Comparison of ENCODE assay signal across 1 cellular context in the genomic region with DNA sequence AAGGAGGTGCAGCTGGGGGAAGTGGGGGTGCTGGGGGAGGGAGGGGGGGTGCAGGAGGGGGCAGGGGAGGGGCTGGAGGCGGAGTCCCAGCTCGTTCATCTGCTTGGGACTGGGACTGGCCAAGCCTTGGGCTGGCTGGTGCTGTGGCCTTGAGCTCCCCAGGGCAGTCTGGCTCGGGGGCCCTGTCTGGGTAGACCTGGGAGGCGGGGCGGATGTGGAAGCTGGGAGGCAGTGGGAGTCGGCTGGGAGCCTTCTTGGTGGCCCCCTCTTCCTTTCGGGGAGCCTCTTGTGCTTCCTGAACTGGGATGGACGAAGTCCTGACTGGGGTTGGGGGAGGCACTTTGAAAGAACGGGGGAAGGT.
A peak's percentile ranks its signal among the peaks of the same experiment; 100 is the strongest.
TF ChIP-seq lines count a peak whose summit lies in the region.

No MANE protein-coding gene starts in this region.

TF ChIP-seq in HepG2, 621 proteins besides CTCF, POLR2A, EP300 and RAD21 (continues in another document):
- TF ChIP-seq CC2D1A (CRISPR knock-in tag; IDR thresholded peaks at IDR 0.05), result no peak
- TF ChIP-seq TIGD3 (CRISPR knock-in tag; IDR thresholded peaks at IDR 0.05; ENCODE audit: borderline replicate concordance), result no peak
- peak; percentile 59 for TF ChIP-seq GATAD2A (CRISPR knock-in tag; IDR thresholded peaks at IDR 0.05)
- TF ChIP-seq, protein P1, sequence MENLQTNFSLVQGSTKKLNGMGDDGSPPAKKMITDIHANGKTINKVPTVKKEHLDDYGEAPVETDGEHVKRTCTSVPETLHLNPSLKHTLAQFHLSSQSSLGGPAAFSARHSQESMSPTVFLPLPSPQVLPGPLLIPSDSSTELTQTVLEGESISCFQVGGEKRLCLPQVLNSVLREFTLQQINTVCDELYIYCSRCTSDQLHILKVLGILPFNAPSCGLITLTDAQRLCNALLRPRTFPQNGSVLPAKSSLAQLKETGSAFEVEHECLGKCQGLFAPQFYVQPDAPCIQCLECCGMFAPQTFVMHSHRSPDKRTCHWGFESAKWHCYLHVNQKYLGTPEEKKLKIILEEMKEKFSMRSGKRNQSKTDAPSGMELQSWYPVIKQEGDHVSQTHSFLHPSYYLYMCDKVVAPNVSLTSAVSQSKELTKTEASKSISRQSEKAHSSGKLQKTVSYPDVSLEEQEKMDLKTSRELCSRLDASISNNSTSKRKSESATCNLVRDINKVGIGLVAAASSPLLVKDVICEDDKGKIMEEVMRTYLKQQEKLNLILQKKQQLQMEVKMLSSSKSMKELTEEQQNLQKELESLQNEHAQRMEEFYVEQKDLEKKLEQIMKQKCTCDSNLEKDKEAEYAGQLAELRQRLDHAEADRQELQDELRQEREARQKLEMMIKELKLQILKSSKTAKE (CRISPR knock-in tag; IDR thresholded peaks at IDR 0.05; ENCODE audit: borderline replicate concordance), result peak; percentile 83
- no peak for TF ChIP-seq ATF7-NPFF (CRISPR knock-in tag; IDR thresholded peaks at IDR 0.05; ENCODE audit: low read depth)
- TF ChIP-seq GPN1 (CRISPR knock-in tag; IDR thresholded peaks at IDR 0.05; ENCODE audit: borderline replicate concordance), result no peak
- no peak for TF ChIP-seq ZBTB42 (CRISPR knock-in tag; IDR thresholded peaks at IDR 0.05)
- no peak for TF ChIP-seq KLF15 (CRISPR knock-in tag; IDR thresholded peaks at IDR 0.05; ENCODE audit: borderline replicate concordance)
- TF ChIP-seq ZNF792 (CRISPR knock-in tag; IDR thresholded peaks at IDR 0.05), result no peak
- TF ChIP-seq ZNF331 (CRISPR knock-in tag; IDR thresholded peaks at IDR 0.05), result peak; percentile 57; the same call in 1 of the 2 replicates
- TF ChIP-seq SNAPC2 (CRISPR knock-in tag; IDR thresholded peaks at IDR 0.05), result no peak
- peak; percentile 62; the same call in 1 of the 2 replicates for TF ChIP-seq SPEN (CRISPR knock-in tag; IDR thresholded peaks at IDR 0.05; ENCODE audit: low read depth)
- TF ChIP-seq, protein P2, sequence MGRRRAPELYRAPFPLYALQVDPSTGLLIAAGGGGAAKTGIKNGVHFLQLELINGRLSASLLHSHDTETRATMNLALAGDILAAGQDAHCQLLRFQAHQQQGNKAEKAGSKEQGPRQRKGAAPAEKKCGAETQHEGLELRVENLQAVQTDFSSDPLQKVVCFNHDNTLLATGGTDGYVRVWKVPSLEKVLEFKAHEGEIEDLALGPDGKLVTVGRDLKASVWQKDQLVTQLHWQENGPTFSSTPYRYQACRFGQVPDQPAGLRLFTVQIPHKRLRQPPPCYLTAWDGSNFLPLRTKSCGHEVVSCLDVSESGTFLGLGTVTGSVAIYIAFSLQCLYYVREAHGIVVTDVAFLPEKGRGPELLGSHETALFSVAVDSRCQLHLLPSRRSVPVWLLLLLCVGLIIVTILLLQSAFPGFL (CRISPR knock-in tag; IDR thresholded peaks at IDR 0.05), result no peak
- TF ChIP-seq HOXA3 (CRISPR knock-in tag; IDR thresholded peaks at IDR 0.05), result peak; percentile 43; the same call in 1 of the 2 replicates
- peak; percentile 75 for TF ChIP-seq HNF4A (CRISPR knock-in tag; IDR thresholded peaks at IDR 0.05)
- peak; percentile 80 for TF ChIP-seq RARA (CRISPR knock-in tag; IDR thresholded peaks at IDR 0.05)
- peak; percentile 54 for TF ChIP-seq RXRB (CRISPR knock-in tag; IDR thresholded peaks at IDR 0.05; ENCODE audit: borderline replicate concordance)
- peak; percentile 54 for TF ChIP-seq ZFX (CRISPR knock-in tag; IDR thresholded peaks at IDR 0.05; ENCODE audit: low read depth)
- no peak for TF ChIP-seq HCFC1 (IDR thresholded peaks at IDR 0.05; ENCODE audit: low read depth, low read length)
- no peak for TF ChIP-seq ZNF460 (CRISPR knock-in tag; IDR thresholded peaks at IDR 0.05; ENCODE audit: borderline replicate concordance)
- no peak for TF ChIP-seq ZNF775 (CRISPR knock-in tag; IDR thresholded peaks at IDR 0.05; ENCODE audit: borderline replicate concordance)
- TF ChIP-seq, protein P3, sequence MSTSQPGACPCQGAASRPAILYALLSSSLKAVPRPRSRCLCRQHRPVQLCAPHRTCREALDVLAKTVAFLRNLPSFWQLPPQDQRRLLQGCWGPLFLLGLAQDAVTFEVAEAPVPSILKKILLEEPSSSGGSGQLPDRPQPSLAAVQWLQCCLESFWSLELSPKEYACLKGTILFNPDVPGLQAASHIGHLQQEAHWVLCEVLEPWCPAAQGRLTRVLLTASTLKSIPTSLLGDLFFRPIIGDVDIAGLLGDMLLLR (CRISPR knock-in tag; IDR thresholded peaks at IDR 0.05), result no peak
- 0 out of 2 replicates have a peak, but pooled peaks have one; percentile 50 for TF ChIP-seq ZNF292 (CRISPR knock-in tag; IDR thresholded peaks at IDR 0.05; ENCODE audit: borderline replicate concordance, low read depth)
- TF ChIP-seq MLLT10 (CRISPR knock-in tag; IDR thresholded peaks at IDR 0.05), result no peak
- TF ChIP-seq, protein P4, sequence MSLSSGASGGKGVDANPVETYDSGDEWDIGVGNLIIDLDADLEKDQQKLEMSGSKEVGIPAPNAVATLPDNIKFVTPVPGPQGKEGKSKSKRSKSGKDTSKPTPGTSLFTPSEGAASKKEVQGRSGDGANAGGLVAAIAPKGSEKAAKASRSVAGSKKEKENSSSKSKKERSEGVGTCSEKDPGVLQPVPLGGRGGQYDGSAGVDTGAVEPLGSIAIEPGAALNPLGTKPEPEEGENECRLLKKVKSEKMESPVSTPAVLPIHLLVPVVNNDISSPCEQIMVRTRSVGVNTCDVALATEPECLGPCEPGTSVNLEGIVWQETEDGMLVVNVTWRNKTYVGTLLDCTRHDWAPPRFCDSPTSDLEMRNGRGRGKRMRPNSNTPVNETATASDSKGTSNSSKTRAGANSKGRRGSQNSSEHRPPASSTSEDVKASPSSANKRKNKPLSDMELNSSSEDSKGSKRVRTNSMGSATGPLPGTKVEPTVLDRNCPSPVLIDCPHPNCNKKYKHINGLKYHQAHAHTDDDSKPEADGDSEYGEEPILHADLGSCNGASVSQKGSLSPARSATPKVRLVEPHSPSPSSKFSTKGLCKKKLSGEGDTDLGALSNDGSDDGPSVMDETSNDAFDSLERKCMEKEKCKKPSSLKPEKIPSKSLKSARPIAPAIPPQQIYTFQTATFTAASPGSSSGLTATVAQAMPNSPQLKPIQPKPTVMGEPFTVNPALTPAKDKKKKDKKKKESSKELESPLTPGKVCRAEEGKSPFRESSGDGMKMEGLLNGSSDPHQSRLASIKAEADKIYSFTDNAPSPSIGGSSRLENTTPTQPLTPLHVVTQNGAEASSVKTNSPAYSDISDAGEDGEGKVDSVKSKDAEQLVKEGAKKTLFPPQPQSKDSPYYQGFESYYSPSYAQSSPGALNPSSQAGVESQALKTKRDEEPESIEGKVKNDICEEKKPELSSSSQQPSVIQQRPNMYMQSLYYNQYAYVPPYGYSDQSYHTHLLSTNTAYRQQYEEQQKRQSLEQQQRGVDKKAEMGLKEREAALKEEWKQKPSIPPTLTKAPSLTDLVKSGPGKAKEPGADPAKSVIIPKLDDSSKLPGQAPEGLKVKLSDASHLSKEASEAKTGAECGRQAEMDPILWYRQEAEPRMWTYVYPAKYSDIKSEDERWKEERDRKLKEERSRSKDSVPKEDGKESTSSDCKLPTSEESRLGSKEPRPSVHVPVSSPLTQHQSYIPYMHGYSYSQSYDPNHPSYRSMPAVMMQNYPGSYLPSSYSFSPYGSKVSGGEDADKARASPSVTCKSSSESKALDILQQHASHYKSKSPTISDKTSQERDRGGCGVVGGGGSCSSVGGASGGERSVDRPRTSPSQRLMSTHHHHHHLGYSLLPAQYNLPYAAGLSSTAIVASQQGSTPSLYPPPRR (CRISPR knock-in tag; IDR thresholded peaks at IDR 0.05; ENCODE audit: borderline replicate concordance), result peak; percentile 70; the same call in 1 of the 2 replicates
- TF ChIP-seq, protein P5, sequence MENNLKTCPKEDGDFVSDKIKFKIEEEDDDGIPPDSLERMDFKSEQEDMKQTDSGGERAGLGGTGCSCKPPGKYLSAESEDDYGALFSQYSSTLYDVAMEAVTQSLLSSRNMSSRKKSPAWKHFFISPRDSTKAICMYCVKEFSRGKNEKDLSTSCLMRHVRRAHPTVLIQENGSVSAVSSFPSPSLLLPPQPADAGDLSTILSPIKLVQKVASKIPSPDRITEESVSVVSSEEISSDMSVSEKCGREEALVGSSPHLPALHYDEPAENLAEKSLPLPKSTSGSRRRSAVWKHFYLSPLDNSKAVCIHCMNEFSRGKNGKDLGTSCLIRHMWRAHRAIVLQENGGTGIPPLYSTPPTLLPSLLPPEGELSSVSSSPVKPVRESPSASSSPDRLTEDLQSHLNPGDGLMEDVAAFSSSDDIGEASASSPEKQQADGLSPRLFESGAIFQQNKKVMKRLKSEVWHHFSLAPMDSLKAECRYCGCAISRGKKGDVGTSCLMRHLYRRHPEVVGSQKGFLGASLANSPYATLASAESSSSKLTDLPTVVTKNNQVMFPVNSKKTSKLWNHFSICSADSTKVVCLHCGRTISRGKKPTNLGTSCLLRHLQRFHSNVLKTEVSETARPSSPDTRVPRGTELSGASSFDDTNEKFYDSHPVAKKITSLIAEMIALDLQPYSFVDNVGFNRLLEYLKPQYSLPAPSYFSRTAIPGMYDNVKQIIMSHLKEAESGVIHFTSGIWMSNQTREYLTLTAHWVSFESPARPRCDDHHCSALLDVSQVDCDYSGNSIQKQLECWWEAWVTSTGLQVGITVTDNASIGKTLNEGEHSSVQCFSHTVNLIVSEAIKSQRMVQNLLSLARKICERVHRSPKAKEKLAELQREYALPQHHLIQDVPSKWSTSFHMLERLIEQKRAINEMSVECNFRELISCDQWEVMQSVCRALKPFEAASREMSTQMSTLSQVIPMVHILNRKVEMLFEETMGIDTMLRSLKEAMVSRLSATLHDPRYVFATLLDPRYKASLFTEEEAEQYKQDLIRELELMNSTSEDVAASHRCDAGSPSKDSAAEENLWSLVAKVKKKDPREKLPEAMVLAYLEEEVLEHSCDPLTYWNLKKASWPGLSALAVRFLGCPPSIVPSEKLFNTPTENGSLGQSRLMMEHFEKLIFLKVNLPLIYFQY (CRISPR knock-in tag; IDR thresholded peaks at IDR 0.05; ENCODE audit: borderline replicate concordance), result peak; percentile 71; the same call in 1 of the 2 replicates
- TF ChIP-seq, protein P6, sequence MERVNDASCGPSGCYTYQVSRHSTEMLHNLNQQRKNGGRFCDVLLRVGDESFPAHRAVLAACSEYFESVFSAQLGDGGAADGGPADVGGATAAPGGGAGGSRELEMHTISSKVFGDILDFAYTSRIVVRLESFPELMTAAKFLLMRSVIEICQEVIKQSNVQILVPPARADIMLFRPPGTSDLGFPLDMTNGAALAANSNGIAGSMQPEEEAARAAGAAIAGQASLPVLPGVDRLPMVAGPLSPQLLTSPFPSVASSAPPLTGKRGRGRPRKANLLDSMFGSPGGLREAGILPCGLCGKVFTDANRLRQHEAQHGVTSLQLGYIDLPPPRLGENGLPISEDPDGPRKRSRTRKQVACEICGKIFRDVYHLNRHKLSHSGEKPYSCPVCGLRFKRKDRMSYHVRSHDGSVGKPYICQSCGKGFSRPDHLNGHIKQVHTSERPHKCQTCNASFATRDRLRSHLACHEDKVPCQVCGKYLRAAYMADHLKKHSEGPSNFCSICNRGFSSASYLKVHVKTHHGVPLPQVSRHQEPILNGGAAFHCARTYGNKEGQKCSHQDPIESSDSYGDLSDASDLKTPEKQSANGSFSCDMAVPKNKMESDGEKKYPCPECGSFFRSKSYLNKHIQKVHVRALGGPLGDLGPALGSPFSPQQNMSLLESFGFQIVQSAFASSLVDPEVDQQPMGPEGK (CRISPR knock-in tag; IDR thresholded peaks at IDR 0.05), result peak; percentile 97
- TF ChIP-seq ZNF34 (CRISPR knock-in tag; IDR thresholded peaks at IDR 0.05; ENCODE audit: borderline replicate concordance), result no peak
- TF ChIP-seq MIER2 (CRISPR knock-in tag; IDR thresholded peaks at IDR 0.05), result no peak
- no peak for TF ChIP-seq TEAD2 (CRISPR knock-in tag; IDR thresholded peaks at IDR 0.05)
- no peak for TF ChIP-seq ARNT (IDR thresholded peaks at IDR 0.05)
- peak; percentile 36; the same call in 1 of the 2 replicates for TF ChIP-seq ZBTB38 (CRISPR knock-in tag; IDR thresholded peaks at IDR 0.05)
- TF ChIP-seq YY1 (IDR thresholded peaks at IDR 0.05; ENCODE audit: insufficient read depth, insufficient replicate concordance, low read depth, low read length), result no peak
- TF ChIP-seq, protein P7, sequence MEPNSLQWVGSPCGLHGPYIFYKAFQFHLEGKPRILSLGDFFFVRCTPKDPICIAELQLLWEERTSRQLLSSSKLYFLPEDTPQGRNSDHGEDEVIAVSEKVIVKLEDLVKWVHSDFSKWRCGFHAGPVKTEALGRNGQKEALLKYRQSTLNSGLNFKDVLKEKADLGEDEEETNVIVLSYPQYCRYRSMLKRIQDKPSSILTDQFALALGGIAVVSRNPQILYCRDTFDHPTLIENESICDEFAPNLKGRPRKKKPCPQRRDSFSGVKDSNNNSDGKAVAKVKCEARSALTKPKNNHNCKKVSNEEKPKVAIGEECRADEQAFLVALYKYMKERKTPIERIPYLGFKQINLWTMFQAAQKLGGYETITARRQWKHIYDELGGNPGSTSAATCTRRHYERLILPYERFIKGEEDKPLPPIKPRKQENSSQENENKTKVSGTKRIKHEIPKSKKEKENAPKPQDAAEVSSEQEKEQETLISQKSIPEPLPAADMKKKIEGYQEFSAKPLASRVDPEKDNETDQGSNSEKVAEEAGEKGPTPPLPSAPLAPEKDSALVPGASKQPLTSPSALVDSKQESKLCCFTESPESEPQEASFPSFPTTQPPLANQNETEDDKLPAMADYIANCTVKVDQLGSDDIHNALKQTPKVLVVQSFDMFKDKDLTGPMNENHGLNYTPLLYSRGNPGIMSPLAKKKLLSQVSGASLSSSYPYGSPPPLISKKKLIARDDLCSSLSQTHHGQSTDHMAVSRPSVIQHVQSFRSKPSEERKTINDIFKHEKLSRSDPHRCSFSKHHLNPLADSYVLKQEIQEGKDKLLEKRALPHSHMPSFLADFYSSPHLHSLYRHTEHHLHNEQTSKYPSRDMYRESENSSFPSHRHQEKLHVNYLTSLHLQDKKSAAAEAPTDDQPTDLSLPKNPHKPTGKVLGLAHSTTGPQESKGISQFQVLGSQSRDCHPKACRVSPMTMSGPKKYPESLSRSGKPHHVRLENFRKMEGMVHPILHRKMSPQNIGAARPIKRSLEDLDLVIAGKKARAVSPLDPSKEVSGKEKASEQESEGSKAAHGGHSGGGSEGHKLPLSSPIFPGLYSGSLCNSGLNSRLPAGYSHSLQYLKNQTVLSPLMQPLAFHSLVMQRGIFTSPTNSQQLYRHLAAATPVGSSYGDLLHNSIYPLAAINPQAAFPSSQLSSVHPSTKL (CRISPR knock-in tag; IDR thresholded peaks at IDR 0.05), result peak; percentile 66
- TF ChIP-seq SYNCRIP (IDR thresholded peaks at IDR 0.05; ENCODE audit: insufficient read depth, low read depth, low read length), result no peak
